Comparison of ENCODE assay signal across 8 cellular contexts in genomic region chr12:14567311-14568195, GRCh38.
A peak's percentile ranks its signal among the peaks of the same experiment; 100 is the strongest.
DNase-seq lines count a peak whose midpoint lies in the region; ATAC-seq lines count a peak whose summit lies in the region.

Gene PLBD1 (minus strand): TSS chr12:14567883. CDS start chr12:14567696, 187 bp downstream.

- peak within 1 kb of the TSS; percentile 24 for H3K4me3 ChIP-seq in neuron (ENCODE audit: low read length)

- H2AFZ ChIP-seq in neuron (ENCODE audit: low read depth, low read length) = peak within 1 kb of the TSS; percentile 92

- no peaks in the 10 kb centered on the region for H3K4me1 ChIP-seq in neuron (ENCODE audit: insufficient read depth, low read length)

- ATAC-seq in HG02870 (IDR thresholded peaks at IDR 0.05; ENCODE audit: unreplicated experiment) = peak; percentile 51

- H3K9me3 ChIP-seq in neuron (ENCODE audit: low read length) = no peaks in the 10 kb centered on the region

- intact Hi-C loops in head of caudate nucleus (cut with DNase I) = no loop called here

- H3K36me3 ChIP-seq in neuron (ENCODE audit: insufficient read depth, low read length) = no peaks in the 10 kb centered on the region

- DNase-seq in NCI-H748 (lab: John Stamatoyannopoulos, UW; ENCODE audit: unreplicated experiment) (peak; percentile 51), NCI-H748 treated with DMSO at 0.1 percent for 48 hours (lab: John Stamatoyannopoulos, UW) (no peak), head of caudate nucleus (peak; percentile 8 to 76 (median 51)), activated gamma-delta T cell (lab: John Stamatoyannopoulos, UW) (no peak), NCI-H2107 treated with DMSO at 0.1 percent for 48 hours (lab: John Stamatoyannopoulos, UW; ENCODE audit: unreplicated experiment) (no peak)
- peak; percentile 62 for DNase-seq in activated CD8-positive, alpha-beta memory T cell treated with anti-CD3 and anti-CD28 coated beads, Interleukin-2, amount 50 U/mL, for 48 hours

- peaks cover 12% of the 10 kb centered on the region for H3K27me3 ChIP-seq in neuron (ENCODE audit: insufficient read depth, low read length)

Comparison
In these comparisons a context has a peak if more than half of its experiments do, and no peak if none do; other contexts are left out.
1. DNase-seq: peak in NCI-H748 (single experiment), activated CD8-positive, alpha-beta memory T cell treated with anti-CD3 and anti-CD28 coated beads, Interleukin-2, amount 50 U/mL, for 48 hours (single experiment) and head of caudate nucleus (42 of 42); none in NCI-H748 treated with DMSO at 0.1 percent for 48 hours (single experiment), activated gamma-delta T cell (single experiment) and NCI-H2107 treated with DMSO at 0.1 percent for 48 hours (single experiment).